ENCODE assay signal across 8 cellular contexts in genomic region chr4:25312496-25313193, GRCh38. TPM values are rescaled to one million over a fixed set of nuclear protein-coding genes. Genes with fewer than 3 reads are reported as not detected.
DNase-seq lines count a peak whose midpoint lies in the region; ATAC-seq, FAIRE-seq and TF ChIP-seq lines count a peak whose summit lies in the region.

Gene ZCCHC4 (plus strand): TSS chr4:25312774. CDS start chr4:25312810, 36 bp downstream.

- ATAC-seq in GM21390 (IDR thresholded peaks at IDR 0.05; ENCODE audit: unreplicated experiment): peak; percentile 70
- ATAC-seq in activated CD8-positive, alpha-beta memory T cell treated with anti-CD3 and anti-CD28 coated beads, Interleukin-2, amount 10 ng/mL, durations not matched to agents 7 days and 5 days: peak; percentile 98

- H3K36me3 ChIP-seq in HUES48 (ENCODE audit: control insufficient read depth, insufficient read depth, low read length) (peaks cover 13% of the 10 kb centered on the region), NT2/D1 (ENCODE audit: insufficient read depth, insufficient read length, low read length) (peaks cover 38% of the 10 kb centered on the region)

- H3K36me3 Mint-ChIP-seq in activated CD8-positive, alpha-beta memory T cell treated with anti-CD3 and anti-CD28 coated beads, Interleukin-2, amount 10 ng/mL, durations not matched to agents 7 days and 5 days: peaks cover 15% of the 10 kb centered on the region
- no peaks in the 10 kb centered on the region for H3K36me3 Mint-ChIP-seq in endothelial cell (ENCODE audit: low read depth, unreplicated experiment)

- H3K27me3 ChIP-seq in HUES48 (ENCODE audit: control insufficient read depth, insufficient read depth, low read length) (no peaks in the 10 kb centered on the region), NT2/D1 (ENCODE audit: insufficient read depth, insufficient read length) (no peaks in the 10 kb centered on the region)

- H3K9me3 ChIP-seq in HUES48 (ENCODE audit: control insufficient read depth, insufficient read depth, low read length) (no peaks in the 10 kb centered on the region), NT2/D1 (ENCODE audit: insufficient read depth, low read length) (no peaks in the 10 kb centered on the region)

- peak within 1 kb of the TSS; percentile 94 for H3K27ac Mint-ChIP-seq in activated CD8-positive, alpha-beta memory T cell treated with anti-CD3 and anti-CD28 coated beads, Interleukin-2, amount 10 ng/mL, durations not matched to agents 7 days and 5 days
- peak within 1 kb of the TSS; percentile 82 for H3K27ac Mint-ChIP-seq in endothelial cell (ENCODE audit: unreplicated experiment)

- H3K9ac ChIP-seq in HUES48 (ENCODE audit: low read depth, low read length): peak within 1 kb of the TSS; percentile 95
- peak within 1 kb of the TSS; percentile 96 for H3K9ac ChIP-seq in NT2/D1 (ENCODE audit: insufficient read length, low read depth)

- H3K27me3 Mint-ChIP-seq in activated CD8-positive, alpha-beta memory T cell treated with anti-CD3 and anti-CD28 coated beads, Interleukin-2, amount 10 ng/mL, durations not matched to agents 7 days and 5 days: no peaks in the 10 kb centered on the region
- no peaks in the 10 kb centered on the region for H3K27me3 Mint-ChIP-seq in endothelial cell (ENCODE audit: unreplicated experiment)

- peak within 1 kb of the TSS; percentile 98 for H3K4me3 Mint-ChIP-seq in activated CD8-positive, alpha-beta memory T cell treated with anti-CD3 and anti-CD28 coated beads, Interleukin-2, amount 10 ng/mL, durations not matched to agents 7 days and 5 days
- peak within 1 kb of the TSS; percentile 96 for H3K4me3 Mint-ChIP-seq in endothelial cell (ENCODE audit: unreplicated experiment)

- CTCF ChIA-PET in activated CD8-positive, alpha-beta memory T cell treated with anti-CD3 and anti-CD28 coated beads, Interleukin-2, amount 10 ng/mL, durations not matched to agents 7 days and 5 days (lab: Charles Lee): interaction anchor here (0.6 to 4.6 kb wide), 48 partner anchors 8 to 728 kb away, joined by 3 to 59 read pairs (median 4); partner anchors contain the start of genes ANAPC4, DHX15, PI4K2B and SEPSECS

- no peak for FAIRE-seq in D721Med (lab: Jason Lieb, UNC)

- peak; percentile 79 for TF ChIP-seq CTCF in D721Med (IDR thresholded peaks at IDR 0.05; ENCODE audit: insufficient read depth, missing control alignments)
- peak; percentile 94 for TF ChIP-seq CTCF in endothelial cell (IDR thresholded peaks at IDR 0.05; ENCODE audit: unreplicated experiment)

- H3K9me3 Mint-ChIP-seq in activated CD8-positive, alpha-beta memory T cell treated with anti-CD3 and anti-CD28 coated beads, Interleukin-2, amount 10 ng/mL, durations not matched to agents 7 days and 5 days (ENCODE audit: low read depth): no peaks in the 10 kb centered on the region
- no peaks in the 10 kb centered on the region for H3K9me3 Mint-ChIP-seq in endothelial cell (ENCODE audit: unreplicated experiment)

- peak; percentile 22 for DNase-seq in D721Med (ENCODE audit: insufficient read length, low spot score)
- peak; percentile 87 for DNase-seq in NT2/D1 (ENCODE audit: low read depth, low spot score)
- DNase-seq in activated CD8-positive, alpha-beta memory T cell treated with anti-CD3 and anti-CD28 coated beads, Interleukin-2, amount 10 ng/mL, durations not matched to agents 7 days and 5 days: peak; percentile 91
- peak; percentile 93 for DNase-seq in endothelial cell (ENCODE audit: low spot score)
- peak; percentile 83 for DNase-seq in middle frontal gyrus (ENCODE audit: extremely low spot score, low spot score)
- DNase-seq in stimulated activated CD8-positive, alpha-beta memory T cell treated with anti-CD3 and anti-CD28 coated beads, Interleukin-2, amount 100 ng/mL, for 48 hours (ENCODE audit: low read depth in 2 of 2): peak; percentile 78 to 84

- 0 out of 2 replicates have a peak, but pooled peaks cover 9% of the 10 kb centered on the region for H3K4me1 ChIP-seq in HUES48 (ENCODE audit: control insufficient read depth, insufficient read depth, low read length)
- no peaks in the 10 kb centered on the region for H3K4me1 ChIP-seq in NT2/D1 (ENCODE audit: insufficient read depth, insufficient read length)

- H3K4me3 ChIP-seq in HUES48 (ENCODE audit: low read depth, low read length) (peak within 1 kb of the TSS; percentile 96), NT2/D1 (ENCODE audit: insufficient read length, low read depth) (peak within 1 kb of the TSS; percentile 98)

- H3K4me1 Mint-ChIP-seq in activated CD8-positive, alpha-beta memory T cell treated with anti-CD3 and anti-CD28 coated beads, Interleukin-2, amount 10 ng/mL, durations not matched to agents 7 days and 5 days: peaks cover 38% of the 10 kb centered on the region
- peaks cover 5% of the 10 kb centered on the region for H3K4me1 Mint-ChIP-seq in endothelial cell (ENCODE audit: unreplicated experiment)

- peak within 1 kb of the TSS; percentile 97 for H3K27ac ChIP-seq in HUES48 (ENCODE audit: low read depth, low read length)

RNA-seq across cellular contexts. Expression of gene ZCCHC4, which starts in this region (rescaled TPM):
- 10 to 100 TPM; 11.1 to 13.8 TPM for total RNA-seq in activated CD8-positive, alpha-beta memory T cell treated with anti-CD3 and anti-CD28 coated beads, Interleukin-2, amount 10 ng/mL, durations not matched to agents 7 days and 5 days
- 9.0 TPM for total RNA-seq in endothelial cell (ENCODE audit: unreplicated experiment)

Comparison
In these comparisons a context has a peak if more than half of its experiments do, and no peak if none do; other contexts are left out.
1. Peak in every context shown above with its lines: DNase-seq, ATAC-seq, H3K4me3 ChIP-seq and H3K27ac ChIP-seq.
2. DNase-seq: peak in every context shown above with its lines; median percentile 93 in endothelial cell; 91 in activated CD8-positive, alpha-beta memory T cell treated with anti-CD3 and anti-CD28 coated beads, Interleukin-2, amount 10 ng/mL, durations not matched to agents 7 days and 5 days; 87 in NT2/D1; 83 in middle frontal gyrus; 81 in stimulated activated CD8-positive, alpha-beta memory T cell treated with anti-CD3 and anti-CD28 coated beads, Interleukin-2, amount 100 ng/mL, for 48 hours; 22 in D721Med.